10 cellular contexts compared by ENCODE assay signal in the genomic region with DNA sequence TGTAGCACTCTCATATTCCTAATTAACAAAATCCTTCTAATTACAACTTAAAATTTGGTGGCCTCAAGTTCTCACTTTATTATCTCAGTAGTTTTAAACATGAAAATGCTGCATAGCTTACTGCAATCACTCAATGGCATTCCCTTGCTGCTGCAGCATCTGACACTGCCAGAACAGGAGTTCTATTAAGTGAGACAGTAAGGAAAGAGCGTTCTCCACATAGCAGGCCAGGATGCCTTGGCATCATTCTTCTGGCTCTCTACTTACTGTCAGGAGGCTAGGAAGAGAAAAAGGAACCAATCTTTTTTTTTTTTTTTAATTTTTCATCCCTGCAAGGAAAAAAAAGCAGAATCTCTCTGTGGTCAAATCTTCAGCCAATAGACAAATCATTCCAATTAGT. TPM values are rescaled to one million over a fixed set of nuclear protein-coding genes. Genes with fewer than 3 reads are reported as not detected.
DNase-seq lines count a peak whose midpoint lies in the region; ATAC-seq and TF ChIP-seq lines count a peak whose summit lies in the region.
"Had no signal": no experiment of that assay in that cellular context is flagged by ENCODE, and none has a peak within 500 bp of the region (broad histone marks: within the 10 kb centered on the region; RNA-seq: fewer than 3 reads in every experiment).

No MANE protein-coding gene starts in this region.

- TSS peak; percentile 1 for BruUV-seq in Caco-2 (replicated peaks; lab: Mats Ljungman, UMichigan)

- no peak overlapping the region for H3K4me3 Mint-ChIP-seq in Caco-2 (ENCODE audit: unreplicated experiment)

- POLR2A ChIA-PET in Caco-2 (lab: Charles Lee): interaction anchor here (0.5 kb wide), 1 partner anchor 44 kb away, joined by 3 read pairs; no protein-coding TSS in a partner anchor
- POLR2A ChIA-PET in GM10248 (lab: Yijun Ruan, JAX): interaction anchor here (1.5 kb wide), 1 partner anchor 19 kb away, joined by 3 read pairs; no protein-coding TSS in a partner anchor

- peaks cover 81% of the 10 kb centered on the region for H3K79me2 ChIP-seq in parathyroid adenoma

- no peaks in the 10 kb centered on the region for H3K27me3 Mint-ChIP-seq in Caco-2 (ENCODE audit: insufficient read depth, unreplicated experiment)

- H3K4me1 ChIP-seq in Caco-2 (peaks cover 14% of the 10 kb centered on the region), NT2/D1 (ENCODE audit: insufficient read depth, insufficient read length) (no peaks in the 10 kb centered on the region), endocrine pancreas (ENCODE audit: control insufficient read depth, insufficient read depth, low read length) (peaks cover 38% of the 10 kb centered on the region), parathyroid adenoma (peaks cover 27% of the 10 kb centered on the region)

- no peaks in the 10 kb centered on the region for H3K4me1 Mint-ChIP-seq in Caco-2 (ENCODE audit: low read depth, unreplicated experiment)

- H3K36me3 ChIP-seq in Caco-2 (ENCODE audit: control insufficient read depth, insufficient read depth, low read length): peaks cover 2% of the 10 kb centered on the region; the same call in 1 of the 2 replicates
- peaks cover 65% of the 10 kb centered on the region for H3K36me3 ChIP-seq in NT2/D1 (ENCODE audit: insufficient read depth, insufficient read length, low read length)
- no peaks in the 10 kb centered on the region for H3K36me3 ChIP-seq in endocrine pancreas (ENCODE audit: control insufficient read depth, insufficient read depth, low read length)
- H3K36me3 ChIP-seq in parathyroid adenoma (ENCODE audit: control insufficient read depth, insufficient read depth, low read length): no peaks in the 10 kb centered on the region

- no peak overlapping the region for H2AFZ ChIP-seq in parathyroid adenoma

- no peaks in the 10 kb centered on the region for H3K9me3 Mint-ChIP-seq in Caco-2 (ENCODE audit: unreplicated experiment)

- intact Hi-C loops in Caco-2 (cut with micrococcal nuclease; ENCODE audit: unreplicated experiment): no loop called here

- no peaks in the 10 kb centered on the region for H3K9me3 ChIP-seq in Caco-2
- H3K9me3 ChIP-seq in NT2/D1 (ENCODE audit: insufficient read depth, low read length): no peaks in the 10 kb centered on the region
- H3K9me3 ChIP-seq in endocrine pancreas (ENCODE audit: control insufficient read depth, low read length): no peaks in the 10 kb centered on the region
- H3K9me3 ChIP-seq in parathyroid adenoma (ENCODE audit: control insufficient read depth, low read length): no peaks in the 10 kb centered on the region

- H3K27me3 ChIP-seq in Caco-2 (replicated peaks; ENCODE audit: control insufficient read depth, insufficient read depth, low read length): no peaks in the 10 kb centered on the region
- no peaks in the 10 kb centered on the region for H3K27me3 ChIP-seq in NT2/D1 (ENCODE audit: insufficient read depth, insufficient read length)
- no peaks in the 10 kb centered on the region for H3K27me3 ChIP-seq in endocrine pancreas (ENCODE audit: control insufficient read depth, insufficient read depth, low read length)
- H3K27me3 ChIP-seq in parathyroid adenoma (ENCODE audit: control insufficient read depth, insufficient read depth, low read length): no peaks in the 10 kb centered on the region
- H3K27me3 ChIP-seq: cardiac muscle cell had no signal

- H3K4me3 ChIP-seq in Caco-2 (ENCODE audit: low read depth, low read length) (no peak overlapping the region), NT2/D1 (ENCODE audit: insufficient read length, low read depth) (no peak overlapping the region), endocrine pancreas (ENCODE audit: control insufficient read depth, insufficient read depth, low read length) (peak overlapping the region; percentile 19), parathyroid adenoma (ENCODE audit: low read depth, low read length) (peak overlapping the region; percentile 19)
- H3K4me3 ChIP-seq: cardiac muscle cell had no signal

- TF ChIP-seq CTCF in Caco-2 (IDR thresholded peaks at IDR 0.05; ENCODE audit: insufficient read depth in 1 of 2, low read depth in 1 of 2, low read length in 1 of 2, severe bottlenecking in 1 of 2, unreplicated experiment in 1 of 2) (no peak), parathyroid adenoma (IDR thresholded peaks at IDR 0.05) (no peak), GM10248 (IDR thresholded peaks at IDR 0.05; ENCODE audit: control extremely low read depth, extremely low read depth, low read depth, missing control alignments) (no peak)

- DNase-seq in Caco-2 (no peak), NT2/D1 (ENCODE audit: low read depth, low spot score) (no peak), iPS-NIHi7 (ENCODE audit: extremely low spot score) (no peak), GM10248 (ENCODE audit: extremely low spot score) (no peak)
- DNase-seq: nucleus accumbens had no signal

- H3K36me3 Mint-ChIP-seq in Caco-2 (ENCODE audit: insufficient read depth, unreplicated experiment): peaks cover 79% of the 10 kb centered on the region

- ATAC-seq in HG03342 (IDR thresholded peaks at IDR 0.05; ENCODE audit: unreplicated experiment) (no peak), GM21423 (IDR thresholded peaks at IDR 0.05; ENCODE audit: unreplicated experiment) (no peak)

- H3K27ac Mint-ChIP-seq in Caco-2 (ENCODE audit: unreplicated experiment): no peak overlapping the region

- H3K4me2 ChIP-seq in parathyroid adenoma (ENCODE audit: low read length): peak overlapping the region; percentile 29

- H3K27ac ChIP-seq in parathyroid adenoma: no peak overlapping the region
- H3K27ac ChIP-seq: cardiac muscle cell had no signal

- peak overlapping the region; percentile 58 for H3K9ac ChIP-seq in NT2/D1 (ENCODE audit: insufficient read length, low read depth)
- no peak overlapping the region for H3K9ac ChIP-seq in endocrine pancreas (ENCODE audit: control insufficient read depth, insufficient read depth, low read length)
- no peak overlapping the region for H3K9ac ChIP-seq in parathyroid adenoma

- CTCF ChIA-PET in Caco-2 (lab: Charles Lee): interaction anchor here (0.6 kb wide), 1 partner anchor 98 kb away, joined by 3 read pairs; no protein-coding TSS in a partner anchor
- CTCF ChIA-PET in GM10248 (lab: Yijun Ruan, JAX): interaction anchor here (1.0 to 3.3 kb wide), 2 partner anchors 18 to 127 kb away, joined by 4 to 14 read pairs; no protein-coding TSS in a partner anchor

RNA-seq across cellular contexts. Expression of a gene that starts 3.2 kb away (rescaled TPM):
- total RNA-seq in Caco-2 (2022): 229 and 266 TPM in 2 replicates

RNA-seq across cellular contexts. Expression of a gene that starts 19.6 kb away (rescaled TPM):
- total RNA-seq in Caco-2 (2022): 35.6 and 37.6 TPM in 2 replicates

RNA-seq across cellular contexts. Expression of a gene that starts 58.9 kb away (rescaled TPM):
- total RNA-seq in Caco-2 (2022): 10.8 and 12.3 TPM in 2 replicates

Comparison
In these comparisons a context has a peak if more than half of its experiments do, and no peak if none do; other contexts are left out.
1. H3K4me3 ChIP-seq: peak in endocrine pancreas (single experiment) and parathyroid adenoma (single experiment); none in Caco-2 (single experiment) and NT2/D1 (single experiment).